In genomic region chr15:35043380-35044095, GRCh38 we compare ENCODE assay signal across 1 cellular context.
A peak's percentile ranks its signal among the peaks of the same experiment; 100 is the strongest.
TF ChIP-seq lines count a peak whose summit lies in the region.

No MANE protein-coding gene starts in this region.

TF ChIP-seq in GM12878, 131 proteins besides CTCF, POLR2A, EP300 and RAD21:
- no peak for TF ChIP-seq SP1 (IDR thresholded peaks at IDR 0.05; ENCODE audit: low read depth, low read length)
- no peak for TF ChIP-seq RFX5 (IDR thresholded peaks at IDR 0.05; ENCODE audit: low read depth, low read length)
- TF ChIP-seq NRF1 (conservative IDR thresholded peaks at IDR 0.05; ENCODE audit: low read depth, low read length) = no peak
- no peak for TF ChIP-seq SREBF2 (IDR thresholded peaks at IDR 0.05; ENCODE audit: low read length)
- no peak for TF ChIP-seq ZNF592 (IDR thresholded peaks at IDR 0.05)
- no peak for TF ChIP-seq MTA2 (IDR thresholded peaks at IDR 0.05; ENCODE audit: low read depth)
- TF ChIP-seq ESRRA (IDR thresholded peaks at IDR 0.05; ENCODE audit: low read length) = no peak
- TF ChIP-seq ZNF384 (IDR thresholded peaks at IDR 0.05; ENCODE audit: borderline replicate concordance, low read depth, low read length) = peak; percentile 47; the same call in 1 of the 2 replicates
- no peak for TF ChIP-seq MEF2A (IDR thresholded peaks at IDR 0.05; ENCODE audit: insufficient read depth, low read depth, low read length)
- no peak for TF ChIP-seq RCOR1 (conservative IDR thresholded peaks at IDR 0.05; ENCODE audit: low read depth, low read length)
- no peak for TF ChIP-seq IKZF2 (IDR thresholded peaks at IDR 0.05)
- no peak for TF ChIP-seq ZNF274 (IDR thresholded peaks at IDR 0.05; ENCODE audit: insufficient read depth, insufficient read length)
- no peak for TF ChIP-seq NFYA (IDR thresholded peaks at IDR 0.05; ENCODE audit: borderline replicate concordance, low read depth, low read length)
- peak; percentile 28; the same call in 1 of the 2 replicates for TF ChIP-seq SPI1 (IDR thresholded peaks at IDR 0.05; ENCODE audit: borderline replicate concordance, insufficient read depth, low read depth, low read length)
- TF ChIP-seq BACH1 (IDR thresholded peaks at IDR 0.05; ENCODE audit: borderline replicate concordance) = no peak
- no peak for TF ChIP-seq REST (IDR thresholded peaks at IDR 0.05; ENCODE audit: low read depth, low read length)
